Comparison of ENCODE assay signal across 15 cellular contexts in the genomic region with DNA sequence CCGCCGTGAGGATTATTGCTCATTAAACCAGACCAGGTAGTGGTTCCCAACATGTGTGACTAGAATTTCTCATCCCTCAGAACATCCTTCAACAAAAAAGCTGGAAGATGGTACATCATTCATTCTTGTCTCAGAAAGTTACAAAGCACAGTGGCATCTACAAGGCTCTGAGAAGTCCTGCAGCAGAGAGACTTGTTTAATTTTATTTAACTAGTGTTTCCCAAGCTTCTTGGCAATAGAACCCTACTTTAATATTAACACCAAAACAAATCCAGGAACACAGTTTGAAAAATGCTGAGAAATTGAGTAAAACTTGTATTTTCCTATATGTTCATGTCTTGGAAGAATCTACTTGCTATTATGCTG.
"Had no signal": no experiment of that assay in that cellular context is flagged by ENCODE, and none has a peak within 500 bp of the region (broad histone marks: within the 10 kb centered on the region; RNA-seq: fewer than 3 reads in every experiment).

No MANE protein-coding gene starts in this region.

- H3K4me3 ChIP-seq: gastroesophageal sphincter, tibial nerve had no signal

- FAIRE-seq: small intestine, TTC549 had no signal

- H3K36me3 ChIP-seq: gastroesophageal sphincter, tibial nerve had no signal

- H3K9me3 Mint-ChIP-seq: brain, naive B cell had no signal

- H3K27ac Mint-ChIP-seq: progenitor cell of endocrine pancreas had no signal

- H3K27ac ChIP-seq: gastroesophageal sphincter, tibial nerve had no signal

- H3K27me3 Mint-ChIP-seq: brain, naive B cell, progenitor cell of endocrine pancreas had no signal

- H3K9me3 ChIP-seq: gastroesophageal sphincter, tibial nerve had no signal

- DNase-seq: activated naive CD4-positive, alpha-beta T cell treated with anti-CD3 and anti-CD28 coated beads, Interleukin-2, amount 50 U/mL, for 16 hours; activated T-cell treated with anti-CD3 and anti-CD28 coated beads for 4 hours; amygdala; dermis blood vessel endothelial cell; hippocampal formation; kidney glomerular epithelial cell; naive B cell; nucleus accumbens; right cardiac atrium; small intestine had no signal

- ATAC-seq: gastroesophageal sphincter had no signal

- H3K4me3 Mint-ChIP-seq: brain, naive B cell had no signal

- H3K27me3 ChIP-seq: gastroesophageal sphincter, tibial nerve had no signal
